8 cellular contexts compared by ENCODE assay signal in the genomic region with DNA sequence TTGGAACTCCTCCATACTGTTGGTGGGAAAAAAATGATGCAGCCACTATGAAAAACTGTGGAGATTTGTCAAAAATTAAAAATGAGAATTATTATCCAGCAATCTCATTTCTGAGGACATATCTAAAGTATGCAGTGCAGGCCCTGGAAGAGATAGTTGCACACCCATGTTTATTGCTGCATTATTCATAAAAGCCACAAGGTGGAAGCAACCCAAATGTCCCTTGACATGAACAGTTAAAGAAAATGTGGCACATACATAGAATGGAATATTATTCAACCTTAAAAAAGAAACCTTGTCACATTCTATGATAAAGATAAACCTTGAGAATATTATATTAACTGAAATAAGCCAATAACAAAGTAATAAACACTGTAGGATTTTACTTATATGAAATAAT.
A peak's percentile ranks its signal among the peaks of the same experiment; 100 is the strongest.
DNase-seq lines count a peak whose midpoint lies in the region; ATAC-seq and TF ChIP-seq lines count a peak whose summit lies in the region.

No MANE protein-coding gene starts in this region.

- H3K79me2 ChIP-seq in DND-41 (ENCODE audit: insufficient read depth, low read length): no peaks in the 10 kb centered on the region

- no peak for TF ChIP-seq EP300 in suprapubic skin (IDR thresholded peaks at IDR 0.05)

- no peak overlapping the region for H3K4me2 ChIP-seq in DND-41 (ENCODE audit: insufficient read depth, low read length)

- no peaks in the 10 kb centered on the region for H4K20me1 ChIP-seq in DND-41 (ENCODE audit: insufficient read depth, low read length)

- H3K4me3 ChIP-seq in DND-41 (ENCODE audit: low read depth in 1 of 2, low read length in 2 of 2): no peak overlapping the region
- H3K4me3 ChIP-seq in suprapubic skin: no peak overlapping the region
- no peak overlapping the region for H3K4me3 ChIP-seq in right atrium auricular region

- ATAC-seq in DND-41 (ENCODE audit: insufficient read depth, low read depth): peak; percentile 48; the same call in 2 of the 3 replicates
- ATAC-seq in GM21723 (IDR thresholded peaks at IDR 0.05; ENCODE audit: unreplicated experiment): peak; percentile 71

- TF ChIP-seq POLR2A in suprapubic skin (IDR thresholded peaks at IDR 0.05): no peak

- H3K27me3 ChIP-seq in DND-41 (ENCODE audit: insufficient read depth, low read length, poor library complexity) (no peaks in the 10 kb centered on the region), suprapubic skin (no peaks in the 10 kb centered on the region), right atrium auricular region (no peaks in the 10 kb centered on the region)

- no peaks in the 10 kb centered on the region for H3K9me3 ChIP-seq in DND-41 (ENCODE audit: insufficient read depth, low read length, severe bottlenecking)
- no peaks in the 10 kb centered on the region for H3K9me3 ChIP-seq in suprapubic skin
- no peaks in the 10 kb centered on the region for H3K9me3 ChIP-seq in right atrium auricular region

- H3K27ac ChIP-seq in DND-41 (ENCODE audit: low read length): no peak overlapping the region
- no peak overlapping the region for H3K27ac ChIP-seq in suprapubic skin
- H3K27ac ChIP-seq in right atrium auricular region: no peak overlapping the region

- in situ Hi-C loops in GM13976 (cut with MboI; ENCODE audit: low sequenced_read_pairs, unreplicated experiment): no loop called here

- no peak overlapping the region for H2AFZ ChIP-seq in DND-41 (ENCODE audit: low read depth, low read length)

- H3K9ac ChIP-seq in DND-41 (ENCODE audit: low read depth, low read length): no peak overlapping the region

- H3K36me3 ChIP-seq in DND-41 (ENCODE audit: insufficient read depth, low read length) (no peaks in the 10 kb centered on the region), suprapubic skin (no peaks in the 10 kb centered on the region), right atrium auricular region (no peaks in the 10 kb centered on the region)

- no peak for DNase-seq in DND-41
- peak; percentile 50 for DNase-seq in NCI-H69 (lab: John Stamatoyannopoulos, UW)
- DNase-seq in foreskin melanocyte: peak; percentile 26
- DNase-seq in suprapubic skin (ENCODE audit: low spot score in 2 of 2): no peak
- no peak for DNase-seq in activated gamma-delta T cell treated with Interleukin-2 at 50 U/mL for 16 hours
- DNase-seq in right atrium auricular region (ENCODE audit: low spot score): no peak
- no peak for DNase-seq in GM13976 (ENCODE audit: low spot score)

- H3K4me1 ChIP-seq in DND-41 (ENCODE audit: insufficient read depth, low read length) (no peaks in the 10 kb centered on the region), suprapubic skin (no peaks in the 10 kb centered on the region), right atrium auricular region (no peaks in the 10 kb centered on the region)

- peak; percentile 51 for TF ChIP-seq CTCF in DND-41 (IDR thresholded peaks at IDR 0.05; ENCODE audit: borderline replicate concordance, extremely low read depth, low read length, poor library complexity, severe bottlenecking)
- peak in 1 of 2 donors; percentile 20 for TF ChIP-seq CTCF in suprapubic skin (IDR thresholded peaks at IDR 0.05)
- peak in 1 of 2 donors; percentile 38 for TF ChIP-seq CTCF in right atrium auricular region (IDR thresholded peaks at IDR 0.05)
- no peak for TF ChIP-seq CTCF in GM13976 (IDR thresholded peaks at IDR 0.05; ENCODE audit: borderline replicate concordance, control extremely low read depth, extremely low read depth, insufficient read depth, missing control alignments)

Comparison
In these comparisons a context has a peak if more than half of its experiments do, and no peak if none do; other contexts are left out.
1. DNase-seq: peak in NCI-H69 (single experiment) and foreskin melanocyte (single experiment); none in DND-41 (single experiment), suprapubic skin (0 of 2), activated gamma-delta T cell treated with Interleukin-2 at 50 U/mL for 16 hours (single experiment), right atrium auricular region (single experiment) and GM13976 (single experiment).